16 cellular contexts compared by ENCODE assay signal in genomic region chr10:91559170-91559569, GRCh38.
DNase-seq lines count a peak whose midpoint lies in the region; ATAC-seq, FAIRE-seq and TF ChIP-seq lines count a peak whose summit lies in the region.
"Had no signal": no experiment of that assay in that cellular context is flagged by ENCODE, and none has a peak within 500 bp of the region (broad histone marks: within the 10 kb centered on the region; RNA-seq: fewer than 3 reads in every experiment).

No MANE protein-coding gene starts in this region.

- in situ Hi-C loops in K562 (cut with MboI) = loop anchor here (5.0 kb wide), 1 partner anchor 78 kb away; no protein-coding TSS in a partner anchor
- in situ Hi-C loops in ACHN (cut with HindIII; ENCODE audit: low pct_ligation_motif_present, low pct_unique_long_range_greater_than_20kb, low sequenced_read_pairs) = no loop called here

- no peaks in the 10 kb centered on the region for H3K79me2 ChIP-seq in K562 (ENCODE audit: control insufficient read depth, insufficient read depth, low read length)

- no peaks in the 10 kb centered on the region; the same call in 1 of the 2 replicates for H3K9me3 ChIP-seq in K562 (replicated peaks; ENCODE audit: control insufficient read depth, insufficient read depth, low read depth, low read length)
- H3K9me3 ChIP-seq in liver (ENCODE audit: control insufficient read depth in 4 of 4, low read length in 3 of 4) = no peaks in the 10 kb centered on the region
- no peaks in the 10 kb centered on the region for H3K9me3 ChIP-seq in psoas muscle

- H3K27ac ChIP-seq in K562 (ENCODE audit: extremely low read depth, low read depth, low read length) (no peak overlapping the region), liver (ENCODE audit: low read depth in 1 of 2, low read length in 2 of 2) (peak overlapping the region in 1 of 2 donors; percentile 21), psoas muscle (peak overlapping the region; percentile 33)
- H3K27ac ChIP-seq: A549, BLaER1 had no signal

- TF ChIP-seq CTCF in K562 (IDR thresholded peaks at IDR 0.05 in 2 of 3, conservative IDR thresholded peaks at IDR 0.05 in 1 of 3; ENCODE audit: insufficient read depth in 2 of 3, low read depth in 1 of 3, low read length in 3 of 3) (no peak), liver (IDR thresholded peaks at IDR 0.05; ENCODE audit: low read depth, low read length, missing input control) (no peak), psoas muscle (IDR thresholded peaks at IDR 0.05) (no peak)

- no peak for TF ChIP-seq POLR2A in K562 (conservative IDR thresholded peaks at IDR 0.05)

- H2AFZ ChIP-seq in K562 (ENCODE audit: low read depth, low read length) = 0 out of 2 replicates have a peak overlapping the region, but pooled peaks have one; percentile 16

- intact Hi-C loops in K562 (cut with micrococcal nuclease) (no loop called here), psoas muscle (cut with DNase I) (loop anchor here in 1 of 2 donors (10.0 kb wide), 1 partner anchor 264 kb away; no protein-coding TSS in a partner anchor)

- ATAC-seq in K562 = no peak
- no peak for ATAC-seq in psoas muscle
- ATAC-seq: CD8-positive, alpha-beta T cell; HCT116 had no signal

- FAIRE-seq in K562 (lab: Jason Lieb, UNC) = no peak
- FAIRE-seq: A549 had no signal

- POLR2A ChIA-PET in K562 (lab: Yijun Ruan, JAX) = no interaction called here

- no peak for TF ChIP-seq EP300 in K562 (IDR thresholded peaks at IDR 0.05; ENCODE audit: low read length)

- no peak overlapping the region for H3K9ac ChIP-seq in K562 (ENCODE audit: insufficient read depth in 1 of 2, low read depth in 2 of 2, low read length in 2 of 2)
- no peak overlapping the region for H3K9ac ChIP-seq in liver (ENCODE audit: low read depth in 1 of 2, low read length in 2 of 2)
- H3K9ac ChIP-seq: BLaER1 had no signal

- H4K20me1 ChIP-seq in K562 (replicated peaks; ENCODE audit: control insufficient read depth, insufficient read depth, low read length) = no peaks in the 10 kb centered on the region
- H4K20me1 ChIP-seq: BLaER1 had no signal

- H3K9me1 ChIP-seq in K562 (ENCODE audit: control insufficient read depth, insufficient read depth, low read length) = no peaks in the 10 kb centered on the region

- BruUV-seq in K562 (replicated peaks; lab: Mats Ljungman, UMichigan) = no TSS peak

- H3K4me1 ChIP-seq in K562 (replicated peaks in 1 of 2; ENCODE audit: control insufficient read depth in 2 of 2, insufficient read depth in 2 of 2, low read length in 2 of 2) (peaks cover 0 to 1% of the 10 kb centered on the region in 2 experiments; a peak in 1 of 5 replicates), liver (ENCODE audit: control insufficient read depth in 4 of 4, insufficient read depth in 4 of 4, low read length in 3 of 4) (peaks cover 10 to 53% (median 35%) of the 10 kb centered on the region in 4 donors), psoas muscle (peaks cover 61% of the 10 kb centered on the region)
- H3K4me1 ChIP-seq: BLaER1 had no signal

- WGBS in K562 (ENCODE audit: insufficient coverage, low coverage, missing lambda C conversion rate) = 43% methylated on average over 1 of the region's 1 CpG
- WGBS in liver = 32% methylated on average over 1 of the region's 1 CpG
- 55 to 92% (median 70%) methylated on average over 1 of the region's 1 CpG for WGBS in psoas muscle, 3 donors

- no peaks in the 10 kb centered on the region for H3K36me3 ChIP-seq in K562 (ENCODE audit: control insufficient read depth, insufficient read depth, low read length)
- H3K36me3 ChIP-seq in liver (ENCODE audit: control insufficient read depth in 4 of 4, insufficient read depth in 3 of 4, low read depth in 1 of 4, low read length in 3 of 4) = no peaks in the 10 kb centered on the region
- no peaks in the 10 kb centered on the region for H3K36me3 ChIP-seq in psoas muscle (ENCODE audit: insufficient read depth in 1 of 2, low read depth in 1 of 2)
- H3K36me3 ChIP-seq: BLaER1 had no signal

- CTCF ChIA-PET in K562 (lab: Yijun Ruan, JAX; ENCODE audit: low intra/inter-chr PET ratio) = no interaction called here

- TF ChIP-seq RAD21 in K562 (CRISPR knock-in tag; conservative IDR thresholded peaks at IDR 0.05 in 1 of 2, IDR thresholded peaks at IDR 0.05 in 1 of 2) = no peak
- TF ChIP-seq RAD21 in liver (IDR thresholded peaks at IDR 0.05) = no peak

- no peak overlapping the region for H3K4me3 ChIP-seq in K562
- no peak overlapping the region for H3K4me3 ChIP-seq in liver (ENCODE audit: low read depth in 1 of 3, low read length in 3 of 3)
- no peak overlapping the region for H3K4me3 ChIP-seq in psoas muscle
- H3K4me3 ChIP-seq: A549, BLaER1 had no signal

- DNase-seq in K562 (ENCODE audit: extremely low read depth in 1 of 4, low spot score in 3 of 4) (no peak), psoas muscle (no peak), NCI-H69 (lab: John Stamatoyannopoulos, UW) (no peak), NCI-H748 (lab: John Stamatoyannopoulos, UW; ENCODE audit: unreplicated experiment) (no peak), ACHN (no peak), islet precursor cell (no peak)
- DNase-seq: Calu3; CD8-positive, alpha-beta T cell; DMS79 treated with DMSO at 0.1 percent for 48 hours; GF-D8; GOT3; H7 had no signal

- H3K27me3 ChIP-seq in K562 (ENCODE audit: control insufficient read depth in 2 of 2, insufficient read depth in 2 of 2, low read length in 2 of 2) (no peaks in the 10 kb centered on the region), liver (ENCODE audit: control insufficient read depth in 4 of 4, insufficient read depth in 4 of 4, low read length in 3 of 4) (no peaks in the 10 kb centered on the region), psoas muscle (ENCODE audit: insufficient read depth in 3 of 3, low read length in 2 of 3) (no peaks in the 10 kb centered on the region)
- H3K27me3 ChIP-seq: BLaER1 had no signal

- H3K4me2 ChIP-seq in K562 (ENCODE audit: insufficient read depth, low read length) = no peak overlapping the region
- H3K4me2 ChIP-seq: A549, BLaER1 had no signal

TF ChIP-seq in K562, 482 proteins besides CTCF, POLR2A, EP300 and RAD21 (continues in another document):
- TF ChIP-seq ZNF3 (CRISPR knock-in tag; IDR thresholded peaks at IDR 0.05) = no peak
- TF ChIP-seq ZNF445 (CRISPR knock-in tag; IDR thresholded peaks at IDR 0.05; ENCODE audit: low read depth) = no peak
- TF ChIP-seq ARID1B (IDR thresholded peaks at IDR 0.05) = no peak
- TF ChIP-seq SNAPC5 (CRISPR knock-in tag; IDR thresholded peaks at IDR 0.05) = no peak
- no peak for TF ChIP-seq ATF1 (CRISPR knock-in tag; IDR thresholded peaks at IDR 0.05)
- TF ChIP-seq ATF1 (tag; IDR thresholded peaks at IDR 0.05) = no peak
- TF ChIP-seq ETS2 (tag; IDR thresholded peaks at IDR 0.05; ENCODE audit: borderline replicate concordance, poor library complexity, severe bottlenecking) = no peak
- TF ChIP-seq COPS2 (conservative IDR thresholded peaks at IDR 0.05) = no peak
- no peak for TF ChIP-seq BRF2 (IDR thresholded peaks at IDR 0.05; ENCODE audit: borderline replicate concordance, insufficient read depth, insufficient read length)

TF ChIP-seq in liver, 16 proteins besides CTCF, POLR2A, EP300 and RAD21 (continues in another document):
- TF ChIP-seq HNF4A (conservative IDR thresholded peaks at IDR 0.05) (peak; percentile 80 to 92), NR2F2 (IDR thresholded peaks at IDR 0.05) (no peak), FOXA2 (IDR thresholded peaks at IDR 0.05) (no peak), JUND (IDR thresholded peaks at IDR 0.05) (peak in 1 of 2 donors; percentile 39), TAF1 (conservative IDR thresholded peaks at IDR 0.05) (no peak), YY1 (IDR thresholded peaks at IDR 0.05) (no peak), ATF3 (IDR thresholded peaks at IDR 0.05) (no peak), ZBTB33 (IDR thresholded peaks at IDR 0.05) (no peak), FOXA1 (IDR thresholded peaks at IDR 0.05) (no peak), REST (IDR thresholded peaks at IDR 0.05) (peak; percentile 4)
